8 cellular contexts compared by ENCODE assay signal in genomic region chr4:164977243-164978164, GRCh38. TPM values are rescaled to one million over a fixed set of nuclear protein-coding genes. Genes with fewer than 3 reads are reported as not detected.
DNase-seq lines count a peak whose midpoint lies in the region; ATAC-seq and TF ChIP-seq lines count a peak whose summit lies in the region.

Gene TRIM61, minus strand, starts transcription at chr4:164977657. Its CDS starts 7,655 bp downstream, at chr4:164970002.

- H3K27me3 Mint-ChIP-seq in GM23338 (ENCODE audit: insufficient read depth, low read depth, poor library complexity) = peaks cover 5% of the 10 kb centered on the region

- H3K36me3 Mint-ChIP-seq in GM23338 (ENCODE audit: low read depth) = peaks cover 4% of the 10 kb centered on the region; the same call in 2 of the 3 replicates

- H3K9me3 Mint-ChIP-seq in GM23338 = no peaks in the 10 kb centered on the region

- H3K4me2 ChIP-seq in GM23338 = no peak within 1 kb of the TSS

- TF ChIP-seq CTCF in GM06990 (IDR thresholded peaks at IDR 0.05; ENCODE audit: insufficient read depth, low read length, poor library complexity, severe bottlenecking) (peak; percentile 49), GM23338 (conservative IDR thresholded peaks at IDR 0.05; ENCODE audit: low read depth in 2 of 2) (no peak; a peak in 1 of 4 replicates)

- DNase-seq in GM06990 (ENCODE audit: extremely low read depth, insufficient read length) (peak; percentile 77), GM23338 (ENCODE audit: low spot score) (no peak), OCI-M2 (lab: John Stamatoyannopoulos, UW; ENCODE audit: unreplicated experiment) (peak; percentile 24), anterior cingulate cortex (lab: John Stamatoyannopoulos, UW) (peak in 45 of 58 donors; percentile 3 to 66 (median 21)), left kidney (ENCODE audit: low read depth, low spot score) (peak; percentile 87), NCI-H524 (lab: John Stamatoyannopoulos, UW) (no peak), dedifferentiated amniotic fluid mesenchymal stem cell (ENCODE audit: extremely low spot score) (no peak)
- DNase-seq in stimulated activated CD4-positive, alpha-beta T cell treated with anti-CD3 and anti-CD28 coated beads, TNF-alpha, amount 100 ng/mL, for 48 hours (ENCODE audit: low read depth in 3 of 3) = peak in 2 of 3 donors; percentile 30 to 37

- 0 out of 2 replicates have a peak, but pooled peaks cover 4% of the 10 kb centered on the region for H3K4me1 ChIP-seq in GM23338 (ENCODE audit: insufficient read depth)

- H3F3A ChIP-seq in GM23338 (replicated peaks; ENCODE audit: low read depth) = no peaks in the 10 kb centered on the region

- H3K4me3 Mint-ChIP-seq in GM23338 = peak within 1 kb of the TSS; percentile 88

- no peaks in the 10 kb centered on the region for H3K27me3 ChIP-seq in GM06990 (replicated peaks; ENCODE audit: control insufficient read depth, insufficient read depth, low read length)
- H3K27me3 ChIP-seq in GM23338 (ENCODE audit: insufficient read depth) = no peaks in the 10 kb centered on the region

- peak within 1 kb of the TSS; percentile 86 for H2AFZ ChIP-seq in GM23338

- no peaks in the 10 kb centered on the region; the same call in 1 of the 2 replicates for H3K36me3 ChIP-seq in GM06990 (ENCODE audit: control insufficient read depth, insufficient read depth, low read length)
- H3K36me3 ChIP-seq in GM23338 (ENCODE audit: insufficient read depth) = no peaks in the 10 kb centered on the region

- H4K20me1 ChIP-seq in GM23338 (replicated peaks; ENCODE audit: insufficient read depth) = no peaks in the 10 kb centered on the region

- peak within 1 kb of the TSS; percentile 93 for H3K27ac Mint-ChIP-seq in GM23338

- H3K4me3 ChIP-seq in GM06990 (replicated peaks; ENCODE audit: low read depth, low read length) = peak within 1 kb of the TSS; percentile 77
- H3K4me3 ChIP-seq in GM23338 = no peak within 1 kb of the TSS

- no peaks in the 10 kb centered on the region for H3K9me2 ChIP-seq in GM23338 (ENCODE audit: insufficient read depth)

- H3K27ac ChIP-seq in GM23338 (ENCODE audit: low read depth) = no peak within 1 kb of the TSS

- no peaks in the 10 kb centered on the region for H3K79me2 ChIP-seq in GM23338 (replicated peaks; ENCODE audit: insufficient read depth)

- peaks cover 10% of the 10 kb centered on the region; the same call in 2 of the 3 replicates for H3K4me1 Mint-ChIP-seq in GM23338

- peak; percentile 98 for ATAC-seq in GM23338

TF ChIP-seq in GM23338, 12 proteins besides CTCF, POLR2A, EP300 and RAD21:
- TF ChIP-seq EZH2phosphoT487 (IDR thresholded peaks at IDR 0.05; ENCODE audit: unreplicated experiment) (no peak), EZH2 (IDR thresholded peaks at IDR 0.05; ENCODE audit: low read depth, unreplicated experiment) (no peak), JUNB (IDR thresholded peaks at IDR 0.05; ENCODE audit: unreplicated experiment) (no peak), ZNF114 (CRISPR knock-in tag; IDR thresholded peaks at IDR 0.05) (no peak), REST (IDR thresholded peaks at IDR 0.05; ENCODE audit: unreplicated experiment) (no peak), POLR2AphosphoS5 (IDR thresholded peaks at IDR 0.05; ENCODE audit: low read depth) (no peak)
- TF ChIP-seq, protein P1, sequence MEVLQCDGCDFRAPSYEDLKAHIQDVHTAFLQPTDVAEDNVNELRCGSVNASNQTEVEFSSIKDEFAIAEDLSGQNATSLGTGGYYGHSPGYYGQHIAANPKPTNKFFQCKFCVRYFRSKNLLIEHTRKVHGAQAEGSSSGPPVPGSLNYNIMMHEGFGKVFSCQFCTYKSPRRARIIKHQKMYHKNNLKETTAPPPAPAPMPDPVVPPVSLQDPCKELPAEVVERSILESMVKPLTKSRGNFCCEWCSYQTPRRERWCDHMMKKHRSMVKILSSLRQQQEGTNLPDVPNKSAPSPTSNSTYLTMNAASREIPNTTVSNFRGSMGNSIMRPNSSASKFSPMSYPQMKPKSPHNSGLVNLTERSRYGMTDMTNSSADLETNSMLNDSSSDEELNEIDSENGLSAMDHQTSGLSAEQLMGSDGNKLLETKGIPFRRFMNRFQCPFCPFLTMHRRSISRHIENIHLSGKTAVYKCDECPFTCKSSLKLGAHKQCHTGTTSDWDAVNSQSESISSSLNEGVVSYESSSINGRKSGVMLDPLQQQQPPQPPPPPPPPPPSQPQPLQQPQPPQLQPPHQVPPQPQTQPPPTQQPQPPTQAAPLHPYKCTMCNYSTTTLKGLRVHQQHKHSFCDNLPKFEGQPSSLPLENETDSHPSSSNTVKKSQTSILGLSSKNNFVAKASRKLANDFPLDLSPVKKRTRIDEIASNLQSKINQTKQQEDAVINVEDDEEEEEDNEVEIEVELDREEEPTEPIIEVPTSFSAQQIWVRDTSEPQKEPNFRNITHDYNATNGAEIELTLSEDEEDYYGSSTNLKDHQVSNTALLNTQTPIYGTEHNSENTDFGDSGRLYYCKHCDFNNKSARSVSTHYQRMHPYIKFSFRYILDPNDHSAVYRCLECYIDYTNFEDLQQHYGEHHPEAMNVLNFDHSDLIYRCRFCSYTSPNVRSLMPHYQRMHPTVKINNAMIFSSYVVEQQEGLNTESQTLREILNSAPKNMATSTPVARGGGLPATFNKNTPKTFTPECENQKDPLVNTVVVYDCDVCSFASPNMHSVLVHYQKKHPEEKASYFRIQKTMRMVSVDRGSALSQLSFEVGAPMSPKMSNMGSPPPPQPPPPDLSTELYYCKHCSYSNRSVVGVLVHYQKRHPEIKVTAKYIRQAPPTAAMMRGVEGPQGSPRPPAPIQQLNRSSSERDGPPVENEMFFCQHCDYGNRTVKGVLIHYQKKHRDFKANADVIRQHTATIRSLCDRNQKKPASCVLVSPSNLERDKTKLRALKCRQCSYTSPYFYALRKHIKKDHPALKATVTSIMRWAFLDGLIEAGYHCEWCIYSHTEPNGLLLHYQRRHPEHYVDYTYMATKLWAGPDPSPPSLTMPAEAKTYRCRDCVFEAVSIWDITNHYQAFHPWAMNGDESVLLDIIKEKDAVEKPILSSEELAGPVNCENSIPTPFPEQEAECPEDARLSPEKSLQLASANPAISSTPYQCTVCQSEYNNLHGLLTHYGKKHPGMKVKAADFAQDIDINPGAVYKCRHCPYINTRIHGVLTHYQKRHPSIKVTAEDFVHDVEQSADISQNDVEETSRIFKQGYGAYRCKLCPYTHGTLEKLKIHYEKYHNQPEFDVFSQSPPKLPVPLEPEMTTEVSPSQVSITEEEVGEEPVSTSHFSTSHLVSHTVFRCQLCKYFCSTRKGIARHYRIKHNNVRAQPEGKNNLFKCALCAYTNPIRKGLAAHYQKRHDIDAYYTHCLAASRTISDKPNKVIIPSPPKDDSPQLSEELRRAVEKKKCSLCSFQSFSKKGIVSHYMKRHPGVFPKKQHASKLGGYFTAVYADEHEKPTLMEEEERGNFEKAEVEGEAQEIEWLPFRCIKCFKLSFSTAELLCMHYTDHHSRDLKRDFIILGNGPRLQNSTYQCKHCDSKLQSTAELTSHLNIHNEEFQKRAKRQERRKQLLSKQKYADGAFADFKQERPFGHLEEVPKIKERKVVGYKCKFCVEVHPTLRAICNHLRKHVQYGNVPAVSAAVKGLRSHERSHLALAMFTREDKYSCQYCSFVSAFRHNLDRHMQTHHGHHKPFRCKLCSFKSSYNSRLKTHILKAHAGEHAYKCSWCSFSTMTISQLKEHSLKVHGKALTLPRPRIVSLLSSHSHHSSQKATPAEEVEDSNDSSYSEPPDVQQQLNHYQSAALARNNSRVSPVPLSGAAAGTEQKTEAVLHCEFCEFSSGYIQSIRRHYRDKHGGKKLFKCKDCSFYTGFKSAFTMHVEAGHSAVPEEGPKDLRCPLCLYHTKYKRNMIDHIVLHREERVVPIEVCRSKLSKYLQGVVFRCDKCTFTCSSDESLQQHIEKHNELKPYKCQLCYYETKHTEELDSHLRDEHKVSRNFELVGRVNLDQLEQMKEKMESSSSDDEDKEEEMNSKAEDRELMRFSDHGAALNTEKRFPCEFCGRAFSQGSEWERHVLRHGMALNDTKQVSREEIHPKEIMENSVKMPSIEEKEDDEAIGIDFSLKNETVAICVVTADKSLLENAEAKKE (CRISPR knock-in tag; IDR thresholded peaks at IDR 0.05) = no peak

RNA-seq across cellular contexts. Expression of gene TRIM61, which starts in this region (rescaled TPM):
- 0.38 and 0.58 TPM in 2 replicates for total RNA-seq in GM23338 (2014; rRNA removed; shearing (Covaris generic))
- not detected in 2 replicates for polyA plus RNA-seq in GM23338 (2016; fragmentation: Nextera tagmentation; extraction: Ambion mirVana)

Comparison
In these comparisons a context has a peak if more than half of its experiments do, and no peak if none do; other contexts are left out.
1. Peak in ATAC-seq in GM23338; RNA of the gene not detected or under 1 TPM.
2. DNase-seq: peak in GM06990 (single experiment), OCI-M2 (single experiment), anterior cingulate cortex (45 of 58), left kidney (single experiment) and stimulated activated CD4-positive, alpha-beta T cell treated with anti-CD3 and anti-CD28 coated beads, TNF-alpha, amount 100 ng/mL, for 48 hours (2 of 3); none in GM23338 (single experiment), NCI-H524 (0 of 2) and dedifferentiated amniotic fluid mesenchymal stem cell (single experiment).